ENCODE assay signal across 1 cellular context in genomic region chr7:29239638-29240037, GRCh38.
TF ChIP-seq lines count a peak whose summit lies in the region.

No MANE protein-coding gene starts in this region.

TF ChIP-seq in GM23338, 12 proteins besides CTCF, POLR2A, EP300 and RAD21 (continued from another document):
- TF ChIP-seq ZNF462 (CRISPR knock-in tag; IDR thresholded peaks at IDR 0.05) (no peak), STAT1 (IDR thresholded peaks at IDR 0.05; ENCODE audit: unreplicated experiment) (no peak), ZNF331 (CRISPR knock-in tag; IDR thresholded peaks at IDR 0.05; ENCODE audit: low read depth) (no peak), EZH2 (IDR thresholded peaks at IDR 0.05; ENCODE audit: low read depth, unreplicated experiment) (no peak), EZH2phosphoT487 (IDR thresholded peaks at IDR 0.05; ENCODE audit: unreplicated experiment) (no peak), REST (IDR thresholded peaks at IDR 0.05; ENCODE audit: unreplicated experiment) (no peak), ETS1 (IDR thresholded peaks at IDR 0.05) (no peak)
